In the genomic region with DNA sequence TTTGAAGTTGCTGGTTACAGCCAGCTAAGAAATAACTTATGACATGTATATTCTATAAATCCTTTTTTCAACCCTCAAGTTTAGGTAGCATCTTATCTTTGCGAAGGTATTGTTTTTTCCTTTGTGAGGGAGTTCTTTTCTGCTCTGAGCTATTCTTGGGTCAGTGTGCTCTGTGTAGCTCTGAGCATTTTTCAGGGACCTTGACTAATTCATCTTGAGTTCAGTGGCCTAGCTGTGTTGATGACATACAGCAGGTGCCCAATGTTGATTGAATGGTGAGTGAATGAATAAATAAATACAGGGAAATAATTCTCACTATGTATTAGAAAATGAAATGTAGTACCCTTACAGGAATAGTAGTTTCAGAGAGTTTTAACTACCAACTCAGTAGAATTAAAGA, we compare ENCODE assay signal across 39 cellular contexts.
"Had no signal": no experiment of that assay in that cellular context is flagged by ENCODE, and none has a peak within 500 bp of the region (broad histone marks: within the 10 kb centered on the region; RNA-seq: fewer than 3 reads in every experiment).

No MANE protein-coding gene starts in this region.

- FAIRE-seq: astrocyte, bronchial epithelial cell had no signal

- DNase-seq: activated effector memory CD4-positive, alpha-beta T cell treated with anti-CD3 and anti-CD28 coated beads, Interleukin-2, amount 50 U/mL, for 16 hours; activated effector memory CD4-positive, alpha-beta T cell treated with Interleukin-2 at 50 U/mL for 16 hours; activated gamma-delta T cell; activated gamma-delta T cell treated with Interleukin-2 at 50 U/mL for 16 hours; activated naive CD4-positive, alpha-beta T cell; activated naive CD4-positive, alpha-beta T cell treated with anti-CD3 and anti-CD28 coated beads for 36 hours; activated naive CD4-positive, alpha-beta T cell treated with anti-CD3 and anti-CD28 coated beads, Interleukin-2, amount 10 ng/mL, durations not matched to agents 7 days and 5 days; activated naive CD4-positive, alpha-beta T cell treated with anti-CD3 and anti-CD28 coated beads, Interleukin-2, amount 50 U/mL, for 16 hours; activated naive CD4-positive, alpha-beta T cell treated with Interleukin-2 at 50 U/mL for 16 hours; activated naive CD8-positive, alpha-beta T cell treated with anti-CD3 and anti-CD28 coated beads for 36 hours; activated naive CD8-positive, alpha-beta T cell treated with anti-CD3 and anti-CD28 coated beads, Interleukin-2, amount 10 ng/mL, durations not matched to agents 7 days and 5 days; activated naive CD8-positive, alpha-beta T cell treated with anti-CD3 and anti-CD28 coated beads, Interleukin-2, amount 50 U/mL, for 24 hours; activated T-cell treated with anti-CD3 and anti-CD28 coated beads, Interleukin-2, amount 50 U/mL, for 1 hour; activated T-cell treated with anti-CD3 and anti-CD28 coated beads, Interleukin-2, amount 50 U/mL, for 24 hours; activated T-cell treated with anti-CD3 and anti-CD28 coated beads, Interleukin-2, amount 50 U/mL, for 4 hours; activated T-cell treated with anti-CD3 and anti-CD28 coated beads, Interleukin-2, amount 50 U/mL, for 48 hours; activated T-cell treated with anti-CD3 and anti-CD28 coated beads, Interleukin-2, amount 50 U/mL, for 72 hours; adrenal gland; amniotic stem cell; amygdala; anterior cingulate cortex; aorta; body of pancreas; brain microvascular endothelial cell; caudate nucleus; central memory CD4-positive, alpha-beta T cell; cerebellar nuclear complex had no signal

- H3K27me3 Mint-ChIP-seq: activated T-cell treated with anti-CD3 and anti-CD28 coated beads, Interleukin-2, amount 50 U/mL, for 24 hours; central memory CD8-positive, alpha-beta T cell had no signal

- H3K27ac Mint-ChIP-seq: activated naive CD4-positive, alpha-beta T cell treated with anti-CD3 and anti-CD28 coated beads for 36 hours; activated naive CD4-positive, alpha-beta T cell treated with anti-CD3 and anti-CD28 coated beads, Interleukin-2, amount 10 ng/mL, durations not matched to agents 7 days and 5 days; activated naive CD4-positive, alpha-beta T cell treated with anti-CD3 and anti-CD28 coated beads, Interleukin-2, amount 50 U/mL, for 24 hours; activated naive CD4-positive, alpha-beta T cell treated with anti-CD3 and anti-CD28 coated beads, Interleukin-2, amount 50 U/mL, for 72 hours; activated naive CD8-positive, alpha-beta T cell; activated naive CD8-positive, alpha-beta T cell treated with anti-CD3 and anti-CD28 coated beads for 36 hours; activated naive CD8-positive, alpha-beta T cell treated with anti-CD3 and anti-CD28 coated beads, Interleukin-2, amount 10 ng/mL, durations not matched to agents 7 days and 5 days; activated naive CD8-positive, alpha-beta T cell treated with anti-CD3 and anti-CD28 coated beads, Interleukin-2, amount 50 U/mL, for 24 hours; activated T-cell treated with anti-CD3 and anti-CD28 coated beads, Interleukin-2, amount 50 U/mL, for 24 hours; activated T-cell treated with anti-CD3 and anti-CD28 coated beads, Interleukin-2, amount 50 U/mL, for 72 hours; activated T-helper 1 cell treated with anti-CD3 and anti-CD28 coated beads, Interleukin-12 subunit alpha, Interleukin-12 subunit beta, Interleukin-2, Interleukin-4 antibody, amounts not matched to agents 30 ng/mL and 10 ng/mL and 1 ng/mL, durations not matched to agents 14 hours and 24 hours and 36 hours; activated T-helper 17 cell treated with anti-CD3 and anti-CD28 coated beads, Interleukin-2, amount 50 U/mL, for 72 hours; activated T-helper 2 cell treated with anti-CD3 and anti-CD28 coated beads, Interferon-gamma antibody, Interleukin-2, Interleukin-4, amounts not matched to agents 10 μg/mL and 5 μg/mL and 100 μg/mL, durations not matched to agents 14 hours and 24 hours and 36 hours; brain had no signal

- H3K9me3 Mint-ChIP-seq: activated naive CD4-positive, alpha-beta T cell treated with anti-CD3 and anti-CD28 coated beads, Interleukin-2, amount 10 ng/mL, durations not matched to agents 7 days and 5 days; activated naive CD4-positive, alpha-beta T cell treated with anti-CD3 and anti-CD28 coated beads, Interleukin-2, amount 50 U/mL, for 24 hours; activated naive CD8-positive, alpha-beta T cell treated with anti-CD3 and anti-CD28 coated beads, Interleukin-2, amount 10 ng/mL, durations not matched to agents 7 days and 5 days; activated naive CD8-positive, alpha-beta T cell treated with anti-CD3 and anti-CD28 coated beads, Interleukin-2, amount 50 U/mL, for 24 hours; activated T-cell treated with anti-CD3 and anti-CD28 coated beads, Interleukin-2, amount 50 U/mL, for 24 hours; activated T-cell treated with anti-CD3 and anti-CD28 coated beads, Interleukin-2, amount 50 U/mL, for 4 hours; activated T-cell treated with anti-CD3 and anti-CD28 coated beads, Interleukin-2, amount 50 U/mL, for 72 hours; activated T-helper 1 cell treated with anti-CD3 and anti-CD28 coated beads, Interleukin-12 subunit alpha, Interleukin-12 subunit beta, Interleukin-2, Interleukin-4 antibody, amounts not matched to agents 30 ng/mL and 10 ng/mL and 1 ng/mL, durations not matched to agents 14 hours and 24 hours and 36 hours; activated T-helper 17 cell treated with anti-CD3 and anti-CD28 coated beads, Interleukin-2, amount 50 U/mL, for 72 hours; activated T-helper 2 cell treated with anti-CD3 and anti-CD28 coated beads, Interferon-gamma antibody, Interleukin-2, Interleukin-4, amounts not matched to agents 10 μg/mL and 5 μg/mL and 100 μg/mL, durations not matched to agents 14 hours and 24 hours and 36 hours had no signal

- H3K36me3 Mint-ChIP-seq: activated naive CD4-positive, alpha-beta T cell treated with anti-CD3 and anti-CD28 coated beads, Interleukin-2, amount 10 ng/mL, durations not matched to agents 7 days and 5 days; activated naive CD4-positive, alpha-beta T cell treated with anti-CD3 and anti-CD28 coated beads, Interleukin-2, amount 50 U/mL, for 72 hours; activated naive CD8-positive, alpha-beta T cell; activated naive CD8-positive, alpha-beta T cell treated with anti-CD3 and anti-CD28 coated beads for 36 hours; activated naive CD8-positive, alpha-beta T cell treated with anti-CD3 and anti-CD28 coated beads, Interleukin-2, amount 10 ng/mL, durations not matched to agents 7 days and 5 days; brain had no signal

- H3K36me3 ChIP-seq: adrenal gland, ascending aorta, brain microvascular endothelial cell had no signal

- H3K27me3 ChIP-seq: adrenal gland, ascending aorta, body of pancreas, brain microvascular endothelial cell, breast epithelium had no signal

- H3K4me3 ChIP-seq: adrenal gland, ascending aorta, body of pancreas, breast epithelium had no signal

- H3K27ac ChIP-seq: adrenal gland, ascending aorta, body of pancreas, brain microvascular endothelial cell, breast epithelium had no signal

- H3K4me1 Mint-ChIP-seq: activated naive CD4-positive, alpha-beta T cell treated with anti-CD3 and anti-CD28 coated beads, Interleukin-2, amount 10 ng/mL, durations not matched to agents 7 days and 5 days; activated naive CD4-positive, alpha-beta T cell treated with anti-CD3 and anti-CD28 coated beads, Interleukin-2, amount 50 U/mL, for 24 hours; activated naive CD8-positive, alpha-beta T cell treated with anti-CD3 and anti-CD28 coated beads for 36 hours; activated naive CD8-positive, alpha-beta T cell treated with anti-CD3 and anti-CD28 coated beads, Interleukin-2, amount 10 ng/mL, durations not matched to agents 7 days and 5 days; activated naive CD8-positive, alpha-beta T cell treated with anti-CD3 and anti-CD28 coated beads, Interleukin-2, amount 50 U/mL, for 24 hours; activated T-helper 17 cell treated with anti-CD3 and anti-CD28 coated beads, Interleukin-2, amount 50 U/mL, for 72 hours; central memory CD8-positive, alpha-beta T cell had no signal

- H3K4me1 ChIP-seq: adrenal gland, ascending aorta, body of pancreas, breast epithelium had no signal

- H3K9me3 ChIP-seq: adrenal gland, ascending aorta, body of pancreas, breast epithelium had no signal

- ATAC-seq: activated naive CD4-positive, alpha-beta T cell treated with anti-CD3 and anti-CD28 coated beads, Interleukin-2, amount 50 U/mL, for 72 hours; activated naive CD8-positive, alpha-beta T cell treated with anti-CD3 and anti-CD28 coated beads, Interleukin-2, amount 50 U/mL, for 24 hours; activated T-cell treated with anti-CD3 and anti-CD28 coated beads, Interleukin-2, amount 50 U/mL, for 4 hours; activated T-cell treated with anti-CD3 and anti-CD28 coated beads, Interleukin-2, amount 50 U/mL, for 72 hours; activated T-helper 17 cell treated with anti-CD3 and anti-CD28 coated beads, Interleukin-2, amount 50 U/mL, for 72 hours; body of pancreas had no signal

- H3K4me3 Mint-ChIP-seq: activated naive CD4-positive, alpha-beta T cell treated with anti-CD3 and anti-CD28 coated beads for 36 hours; activated naive CD4-positive, alpha-beta T cell treated with anti-CD3 and anti-CD28 coated beads, Interleukin-2, amount 10 ng/mL, durations not matched to agents 7 days and 5 days; activated naive CD4-positive, alpha-beta T cell treated with anti-CD3 and anti-CD28 coated beads, Interleukin-2, amount 50 U/mL, for 24 hours; activated naive CD8-positive, alpha-beta T cell; activated naive CD8-positive, alpha-beta T cell treated with anti-CD3 and anti-CD28 coated beads for 36 hours; activated naive CD8-positive, alpha-beta T cell treated with anti-CD3 and anti-CD28 coated beads, Interleukin-2, amount 10 ng/mL, durations not matched to agents 7 days and 5 days; activated naive CD8-positive, alpha-beta T cell treated with anti-CD3 and anti-CD28 coated beads, Interleukin-2, amount 50 U/mL, for 24 hours; activated T-cell treated with anti-CD3 and anti-CD28 coated beads, Interleukin-2, amount 50 U/mL, for 24 hours; activated T-cell treated with anti-CD3 and anti-CD28 coated beads, Interleukin-2, amount 50 U/mL, for 4 hours; activated T-cell treated with anti-CD3 and anti-CD28 coated beads, Interleukin-2, amount 50 U/mL, for 72 hours; activated T-helper 1 cell treated with anti-CD3 and anti-CD28 coated beads, Interleukin-12 subunit alpha, Interleukin-12 subunit beta, Interleukin-2, Interleukin-4 antibody, amounts not matched to agents 30 ng/mL and 10 ng/mL and 1 ng/mL, durations not matched to agents 14 hours and 24 hours and 36 hours; activated T-helper 17 cell treated with anti-CD3 and anti-CD28 coated beads, Interleukin-2, amount 50 U/mL, for 72 hours; brain; central memory CD8-positive, alpha-beta T cell had no signal
